In the genomic region with DNA sequence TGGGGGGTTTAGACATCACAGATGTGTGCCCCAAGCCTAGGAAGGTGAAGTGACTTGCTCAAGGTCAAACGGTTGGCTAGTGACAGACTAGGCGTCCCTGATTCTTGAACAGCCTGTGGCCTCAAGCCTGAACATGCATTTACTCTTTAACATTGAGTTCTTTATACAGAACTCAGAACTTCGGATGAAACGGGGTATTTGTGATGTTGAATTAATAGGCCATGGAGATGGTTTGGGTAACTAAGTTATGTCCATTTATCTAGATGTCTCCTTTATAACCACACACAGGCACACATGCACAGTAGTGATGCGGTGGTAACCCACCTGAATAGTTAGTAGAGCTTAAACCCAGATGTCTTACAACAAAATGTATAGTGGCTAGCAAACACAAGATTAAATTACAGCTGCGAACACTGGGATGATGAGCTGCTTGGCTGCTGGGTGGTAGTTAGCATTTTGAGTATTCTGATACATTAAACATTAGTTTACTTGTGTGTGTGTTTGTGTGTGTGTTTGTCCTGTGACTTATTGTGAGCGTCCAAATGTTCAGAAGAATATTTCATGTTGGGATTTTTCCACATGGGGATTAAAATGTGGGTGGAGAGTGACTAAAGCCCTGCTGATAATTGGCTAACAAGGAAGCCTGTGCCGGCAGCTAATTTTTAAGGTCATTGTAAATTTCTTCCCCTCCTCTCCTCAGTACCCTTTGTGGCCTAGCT, we compare ENCODE assay signal across 8 cellular contexts.
DNase-seq lines count a peak whose midpoint lies in the region; ATAC-seq, FAIRE-seq and TF ChIP-seq lines count a peak whose summit lies in the region.

No MANE protein-coding gene starts in this region.

- no peak overlapping the region for H3K27ac ChIP-seq in SU-DHL-6 (ENCODE audit: low read depth, low read length)

- H3K9me2 ChIP-seq in SU-DHL-6 (replicated peaks; ENCODE audit: insufficient read depth, low read length): no peaks in the 10 kb centered on the region

- ATAC-seq in HG03571 (IDR thresholded peaks at IDR 0.05; ENCODE audit: unreplicated experiment): no peak

- TF ChIP-seq CTCF in SU-DHL-6 (IDR thresholded peaks at IDR 0.05; ENCODE audit: insufficient read depth, low read length, poor library complexity, severe bottlenecking): no peak
- no peak for TF ChIP-seq CTCF in retinal pigment epithelial cell (conservative IDR thresholded peaks at IDR 0.05; ENCODE audit: low read depth, low read length)

- peak overlapping the region; percentile 63 for H3K4me2 ChIP-seq in SU-DHL-6 (ENCODE audit: low read depth, low read length, poor library complexity, severe bottlenecking)

- H3K36me3 ChIP-seq in SU-DHL-6 (ENCODE audit: low read length): no peaks in the 10 kb centered on the region

- no peak overlapping the region for H3K9ac ChIP-seq in SU-DHL-6 (ENCODE audit: low read length)

- H4K20me1 ChIP-seq in SU-DHL-6 (ENCODE audit: low read depth, low read length): peaks cover 36% of the 10 kb centered on the region

- no peaks in the 10 kb centered on the region for H3K9me3 ChIP-seq in SU-DHL-6 (ENCODE audit: insufficient read depth, low read length)

- no peak for DNase-seq in GM18507 (ENCODE audit: extremely low spot score, insufficient read length, low read depth)
- peak; percentile 9 for DNase-seq in fibroblast of peridontal ligament (ENCODE audit: extremely low read depth)
- DNase-seq in retinal pigment epithelial cell (ENCODE audit: low read depth): peak; percentile 68
- DNase-seq in NCI-H1105 (lab: John Stamatoyannopoulos, UW): no peak
- no peak for DNase-seq in GF-D8 (lab: John Stamatoyannopoulos, UW)
- no peak for DNase-seq in hippocampal formation (lab: John Stamatoyannopoulos, UW)

- peaks cover 60% of the 10 kb centered on the region for H3K79me2 ChIP-seq in SU-DHL-6 (ENCODE audit: insufficient read depth, low read length)

- no peak overlapping the region for H2AFZ ChIP-seq in SU-DHL-6 (ENCODE audit: low read depth, low read length, severe bottlenecking)

- no peaks in the 10 kb centered on the region for H3F3A ChIP-seq in SU-DHL-6 (ENCODE audit: insufficient read depth)

- peak; percentile 55 for FAIRE-seq in GM18507 (lab: Jason Lieb, UNC)

- H3K27me3 ChIP-seq in SU-DHL-6 (ENCODE audit: low read length): no peaks in the 10 kb centered on the region

- H3K4me3 ChIP-seq in SU-DHL-6 (ENCODE audit: insufficient read depth, low read length, poor library complexity, severe bottlenecking) (no peak overlapping the region), retinal pigment epithelial cell (ENCODE audit: low read length) (peak overlapping the region; percentile 57)

Comparison
In these comparisons a context has a peak if more than half of its experiments do, and no peak if none do; other contexts are left out.
1. DNase-seq: peak in fibroblast of peridontal ligament (single experiment) and retinal pigment epithelial cell (single experiment); none in GM18507 (single experiment), NCI-H1105 (single experiment), GF-D8 (single experiment) and hippocampal formation (0 of 2).